In genomic region chr12:101806280-101806679, GRCh38 we compare ENCODE assay signal across 28 cellular contexts.
"Had no signal": no experiment of that assay in that cellular context is flagged by ENCODE, and none has a peak within 500 bp of the region (broad histone marks: within the 10 kb centered on the region; RNA-seq: fewer than 3 reads in every experiment).

No MANE protein-coding gene starts in this region.

- H3K4me3 ChIP-seq: breast epithelium, esophagus muscularis mucosa, left ventricle myocardium inferior, lung, mucosa of descending colon, ovary, skin epidermis, thoracic aorta had no signal

- FAIRE-seq: frontal cortex, urothelium cell line had no signal

- H3K36me3 ChIP-seq: breast epithelium, esophagus muscularis mucosa, left ventricle myocardium inferior, ovary, thoracic aorta had no signal

- DNase-seq: activated CD4-positive, alpha-beta T cell treated with anti-CD3 and anti-CD28 coated beads for 1 hour; activated CD4-positive, alpha-beta T cell treated with anti-CD3 and anti-CD28 coated beads, Interleukin-2, amount 10 ng/mL, durations not matched to agents 7 days and 5 days; activated CD8-positive, alpha-beta T cell treated with anti-CD3 and anti-CD28 coated beads for 36 hours; activated naive CD8-positive, alpha-beta T cell treated with anti-CD3 and anti-CD28 coated beads, Interleukin-2, amount 50 U/mL, for 24 hours; activated T-cell treated with anti-CD3 and anti-CD28 coated beads, Interleukin-2, amount 50 U/mL, for 48 hours; amygdala; central memory CD4-positive, alpha-beta T cell; endodermal cell; glutamatergic neuron; islet precursor cell; left ventricle myocardium inferior; mucosa of descending colon; nephron progenitor cell; ovary; stimulated activated CD4-positive, alpha-beta T cell treated with anti-CD3 and anti-CD28 coated beads, Interleukin-12 subunit alpha, Interleukin-12 subunit beta, amount 100 ng/mL, for 4 hours; stimulated activated CD4-positive, alpha-beta T cell treated with anti-CD3 and anti-CD28 coated beads, Interleukin-4, amount 100 ng/mL, for 24 hours; T-helper 2 cell; trophoblast cell had no signal

- H3K27me3 ChIP-seq: breast epithelium, esophagus muscularis mucosa, ovary had no signal

- H3K4me1 ChIP-seq: breast epithelium had no signal

- H3K9me3 ChIP-seq: breast epithelium, esophagus muscularis mucosa, left ventricle myocardium inferior, mucosa of descending colon, ovary, thoracic aorta had no signal

- ATAC-seq: activated CD8-positive, alpha-beta T cell treated with anti-CD3 and anti-CD28 coated beads for 36 hours; activated naive CD8-positive, alpha-beta T cell treated with anti-CD3 and anti-CD28 coated beads, Interleukin-2, amount 50 U/mL, for 24 hours; mucosa of descending colon; sciatic nerve; stimulated activated effector memory CD8-positive, alpha-beta T cell treated with anti-CD3 and anti-CD28 coated beads, Interleukin-12 subunit alpha, Interleukin-12 subunit beta, amount 100 ng/mL, for 72 hours; WTC11 had no signal

- H3K27ac ChIP-seq: breast epithelium, esophagus muscularis mucosa, left ventricle myocardium inferior, ovary, skin epidermis, thoracic aorta had no signal
